ENCODE assay signal across 19 cellular contexts in genomic region chr22:19988965-19989724, GRCh38. TPM values are rescaled to one million over a fixed set of nuclear protein-coding genes. Genes with fewer than 3 reads are reported as not detected.
DNase-seq lines count a peak whose midpoint lies in the region; ATAC-seq and TF ChIP-seq lines count a peak whose summit lies in the region.
"Had no signal": no experiment of that assay in that cellular context is flagged by ENCODE, and none has a peak within 500 bp of the region (broad histone marks: within the 10 kb centered on the region; RNA-seq: fewer than 3 reads in every experiment).

No MANE protein-coding gene starts in this region.

- H3K27me3 ChIP-seq in ascending aorta (no peaks in the 10 kb centered on the region), heart right ventricle (no peaks in the 10 kb centered on the region), lower lobe of right lung (ENCODE audit: low read depth) (no peaks in the 10 kb centered on the region), thyroid gland (no peaks in the 10 kb centered on the region)

- no peaks in the 10 kb centered on the region for H3K9me3 ChIP-seq in ascending aorta
- no peaks in the 10 kb centered on the region for H3K9me3 ChIP-seq in heart right ventricle
- no peaks in the 10 kb centered on the region for H3K9me3 ChIP-seq in lower lobe of right lung
- H3K9me3 ChIP-seq in thyroid gland = no peaks in the 10 kb centered on the region

- H3K4me1 ChIP-seq in ascending aorta = peaks cover 36 to 52% of the 10 kb centered on the region in 2 donors
- H3K4me1 ChIP-seq in heart right ventricle = peaks cover 24 to 76% (median 52%) of the 10 kb centered on the region in 9 donors
- peaks cover 31% of the 10 kb centered on the region for H3K4me1 ChIP-seq in lower lobe of right lung
- peaks cover 57 to 81% of the 10 kb centered on the region in 2 donors for H3K4me1 ChIP-seq in thyroid gland

- H3K27ac ChIP-seq in ascending aorta (peak overlapping the region; percentile 87 to 97), heart right ventricle (peak overlapping the region in 6 of 10 donors; percentile 47 to 88 (median 62)), lower lobe of right lung (peak overlapping the region; percentile 24), thyroid gland (peak overlapping the region; percentile 45 to 91 (median 52))
- H3K27ac ChIP-seq: GM23248 had no signal

- H3K36me3 Mint-ChIP-seq in activated naive CD4-positive, alpha-beta T cell treated with anti-CD3 and anti-CD28 coated beads, Interleukin-2, amount 50 U/mL, for 72 hours = no peaks in the 10 kb centered on the region
- H3K36me3 Mint-ChIP-seq: CD4-positive, CD25-positive, alpha-beta regulatory T cell had no signal

- H3K4me3 ChIP-seq in ascending aorta = no peak overlapping the region
- no peak overlapping the region for H3K4me3 ChIP-seq in heart right ventricle
- H3K4me3 ChIP-seq in lower lobe of right lung = no peak overlapping the region
- no peak overlapping the region for H3K4me3 ChIP-seq in thyroid gland (replicated peaks in 1 of 3)
- H3K4me3 ChIP-seq: GM23248 had no signal

- no peaks in the 10 kb centered on the region for H3K36me3 ChIP-seq in ascending aorta
- no peaks in the 10 kb centered on the region for H3K36me3 ChIP-seq in heart right ventricle
- H3K36me3 ChIP-seq in lower lobe of right lung = no peaks in the 10 kb centered on the region
- no peaks in the 10 kb centered on the region for H3K36me3 ChIP-seq in thyroid gland

- peak in 2 of 8 donors; percentile 9 to 31 for ATAC-seq in heart right ventricle
- ATAC-seq in lower lobe of right lung = no peak
- no peak for ATAC-seq in GM19397 (IDR thresholded peaks at IDR 0.05; ENCODE audit: unreplicated experiment)
- no peak for ATAC-seq in activated naive CD4-positive, alpha-beta T cell treated with anti-CD3 and anti-CD28 coated beads, Interleukin-2, amount 50 U/mL, for 72 hours
- no peak for ATAC-seq in HG03045 (IDR thresholded peaks at IDR 0.05; ENCODE audit: unreplicated experiment)
- ATAC-seq: Panc1 had no signal

- DNase-seq in ascending aorta (ENCODE audit: low spot score in 2 of 2) (no peak), heart right ventricle (peak; percentile 39 to 51), lower lobe of right lung (no peak), thyroid gland (no peak)
- DNase-seq in activated naive CD4-positive, alpha-beta T cell treated with anti-CD3 and anti-CD28 coated beads, Interleukin-2, amount 50 U/mL, for 72 hours (ENCODE audit: low spot score in 2 of 2) = no peak
- DNase-seq in stimulated activated CD4-positive, alpha-beta T cell treated with anti-CD3 and anti-CD28 coated beads, Interleukin-4, amount 100 ng/mL, for 1 hour = no peak
- DNase-seq: AML-193; CD4-positive, CD25-positive, alpha-beta regulatory T cell; DMS79; GM23248; MM.1S; NCI-H1105 treated with DMSO at 0.1 percent for 48 hours; NCI-H187; NCI-H446 treated with DMSO at 0.1 percent for 48 hours; NCI-H82; SIG-M5 had no signal

- H3K9me3 Mint-ChIP-seq in activated naive CD4-positive, alpha-beta T cell treated with anti-CD3 and anti-CD28 coated beads, Interleukin-2, amount 50 U/mL, for 72 hours = no peaks in the 10 kb centered on the region
- H3K9me3 Mint-ChIP-seq: CD4-positive, CD25-positive, alpha-beta regulatory T cell had no signal

- intact Hi-C loops in ascending aorta (cut with DNase I) (no loop called here), heart right ventricle (cut with DNase I) (no loop called here), lower lobe of right lung (cut with DNase I) (no loop called here), thyroid gland (cut with DNase I) (no loop called here)

- TF ChIP-seq POLR2A in thyroid gland (IDR thresholded peaks at IDR 0.05) = no peak

- TF ChIP-seq CTCF in ascending aorta (IDR thresholded peaks at IDR 0.05) (no peak), heart right ventricle (IDR thresholded peaks at IDR 0.05) (no peak), lower lobe of right lung (IDR thresholded peaks at IDR 0.05) (no peak), thyroid gland (IDR thresholded peaks at IDR 0.05) (no peak)

- 68 to 80% methylated on average over 18 of the region's 18 CpGs for WGBS in heart right ventricle, 2 donors
- 93 to 94% methylated on average over 9 to 12 of the region's 18 CpGs for WGBS in thyroid gland, 2 donors

- H3K27ac Mint-ChIP-seq in activated naive CD4-positive, alpha-beta T cell treated with anti-CD3 and anti-CD28 coated beads, Interleukin-2, amount 50 U/mL, for 72 hours = no peak overlapping the region
- H3K27ac Mint-ChIP-seq: CD4-positive, CD25-positive, alpha-beta regulatory T cell had no signal

RNA-seq across cellular contexts. Expression of gene ARVCF, which starts 27.5 kb away (rescaled TPM):
- total RNA-seq in ascending aorta (252 TPM), heart right ventricle (10 to 100 TPM; 22.2 to 53.5 (median 32.1) TPM), lower lobe of right lung (16.8 TPM), thyroid gland (100 to 1,000 TPM in 3 of 4 donors, 10 to 100 TPM in 1; 34.5 to 123 (median 111) TPM)
- 10 to 100 TPM; 26.8 to 58.9 TPM for polyA plus RNA-seq in heart right ventricle
- 1 to 10 TPM; 1.9 to 4.3 TPM for total RNA-seq in activated naive CD4-positive, alpha-beta T cell treated with anti-CD3 and anti-CD28 coated beads, Interleukin-2, amount 50 U/mL, for 72 hours

RNA-seq across cellular contexts. Expression of gene TANGO2, which starts 31.8 kb away (rescaled TPM):
- total RNA-seq in ascending aorta = 26.3 TPM
- 100 to 1,000 TPM in 3 of 10 donors, 10 to 100 TPM in 7; 51.6 to 139 (median 94.2) TPM for total RNA-seq in heart right ventricle
- 10 to 100 TPM; 34.1 to 65.8 TPM for polyA plus RNA-seq in heart right ventricle
- 45.1 TPM for total RNA-seq in lower lobe of right lung
- total RNA-seq in thyroid gland = 10 to 100 TPM; 50.3 to 82.7 (median 65.2) TPM
- 10 to 100 TPM; 19.1 to 19.3 TPM for total RNA-seq in activated naive CD4-positive, alpha-beta T cell treated with anti-CD3 and anti-CD28 coated beads, Interleukin-2, amount 50 U/mL, for 72 hours

RNA-seq across cellular contexts. Expression of gene TXNRD2, which starts 47.5 kb away (rescaled TPM):
- total RNA-seq in ascending aorta (46.0 TPM), heart right ventricle (10 to 100 TPM; 28.5 to 59.9 (median 35.0) TPM), lower lobe of right lung (47.5 TPM), thyroid gland (10 to 100 TPM; 19.5 to 34.5 (median 25.6) TPM)
- polyA plus RNA-seq in heart right ventricle = 100 to 1,000 TPM in 1 of 2 donors, 10 to 100 TPM in 1; 25.8 to 103 TPM
- 10 to 100 TPM in 1 of 2 donors, 1 to 10 TPM in 1; 4.6 to 33.0 TPM for total RNA-seq in activated naive CD4-positive, alpha-beta T cell treated with anti-CD3 and anti-CD28 coated beads, Interleukin-2, amount 50 U/mL, for 72 hours

RNA-seq across cellular contexts. Expression of gene COMT, which starts 47.6 kb away (rescaled TPM):
- total RNA-seq in ascending aorta (150 TPM), heart right ventricle (100 to 1,000 TPM in 5 of 10 donors, 10 to 100 TPM in 5; 72.5 to 128 (median 101) TPM), lower lobe of right lung (235 TPM), thyroid gland (100 to 1,000 TPM in 3 of 4 donors, 10 to 100 TPM in 1; 92.6 to 216 (median 138) TPM)
- polyA plus RNA-seq in heart right ventricle = 100 to 1,000 TPM in 1 of 2 donors, 10 to 100 TPM in 1; 42.9 to 273 TPM
- 100 to 1,000 TPM in 1 of 2 donors, 10 to 100 TPM in 1; 39.7 to 113 TPM for total RNA-seq in activated naive CD4-positive, alpha-beta T cell treated with anti-CD3 and anti-CD28 coated beads, Interleukin-2, amount 50 U/mL, for 72 hours

Comparison
In these comparisons a context has a peak if more than half of its experiments do, and no peak if none do; other contexts are left out.
1. DNase-seq: peak in heart right ventricle (2 of 2); none in ascending aorta (0 of 2), lower lobe of right lung (single experiment), thyroid gland (0 of 2), activated naive CD4-positive, alpha-beta T cell treated with anti-CD3 and anti-CD28 coated beads, Interleukin-2, amount 50 U/mL, for 72 hours (0 of 2) and stimulated activated CD4-positive, alpha-beta T cell treated with anti-CD3 and anti-CD28 coated beads, Interleukin-4, amount 100 ng/mL, for 1 hour (single experiment).
2. H3K27ac ChIP-seq: peak in every context shown above with its lines; median percentile 92 in ascending aorta; 62 in heart right ventricle; 52 in thyroid gland; 24 in lower lobe of right lung.